In genomic region chr16:30076276-30076791, GRCh38 we compare ENCODE assay signal across 6 cellular contexts.
DNase-seq lines count a peak whose midpoint lies in the region; ATAC-seq and TF ChIP-seq lines count a peak whose summit lies in the region.

No MANE protein-coding gene starts in this region.

- H3K27ac ChIP-seq in stomach smooth muscle (ENCODE audit: low read length) = peak overlapping the region; percentile 85

- H3K36me3 ChIP-seq in stomach smooth muscle (ENCODE audit: control insufficient read depth in 2 of 2, insufficient read depth in 2 of 2, low read length in 2 of 2) = peaks cover 23 to 33% of the 10 kb centered on the region in 2 donors

- no peak for DNase-seq in LNCaP clone FGC (ENCODE audit: low read depth)
- DNase-seq in fibroblast of pulmonary artery (ENCODE audit: low read depth) = no peak
- no peak for DNase-seq in NCI-H2227 treated with DMSO at 0.1 percent for 48 hours (lab: John Stamatoyannopoulos, UW)
- no peak for DNase-seq in stimulated activated CD8-positive, alpha-beta memory T cell treated with anti-CD3 and anti-CD28 coated beads, Interleukin-4, amount 100 ng/mL, for 48 hours

- TF ChIP-seq CTCF in LNCaP clone FGC (IDR thresholded peaks at IDR 0.05; ENCODE audit: control insufficient read depth, extremely low read depth, insufficient read depth) = no peak
- no peak for TF ChIP-seq CTCF in fibroblast of pulmonary artery (IDR thresholded peaks at IDR 0.05; ENCODE audit: low read length, missing control alignments)

- H3K9ac ChIP-seq in stomach smooth muscle (ENCODE audit: low read length in 2 of 2) = peak overlapping the region; percentile 84 to 93

- H3K4me3 ChIP-seq in LNCaP clone FGC (ENCODE audit: low read depth, low read length) = peak overlapping the region; percentile 99
- peak overlapping the region; percentile 93 for H3K4me3 ChIP-seq in fibroblast of pulmonary artery (replicated peaks; ENCODE audit: low read depth, low read length)
- peak overlapping the region; percentile 90 to 94 for H3K4me3 ChIP-seq in stomach smooth muscle (ENCODE audit: low read length in 2 of 2)

- peak; percentile 24 for ATAC-seq in GM19372 (IDR thresholded peaks at IDR 0.05; ENCODE audit: low read depth, unreplicated experiment)

- H3K9me3 ChIP-seq in stomach smooth muscle (ENCODE audit: control insufficient read depth in 2 of 2, low read length in 2 of 2) = no peaks in the 10 kb centered on the region

- H3K27me3 ChIP-seq in stomach smooth muscle (ENCODE audit: control insufficient read depth in 1 of 2, insufficient read depth in 2 of 2, low read length in 2 of 2) = no peaks in the 10 kb centered on the region

- peaks cover 28% of the 10 kb centered on the region for H3K4me1 ChIP-seq in stomach smooth muscle (ENCODE audit: control insufficient read depth, insufficient read depth, low read length)
